17 cellular contexts compared by ENCODE assay signal in genomic region chr16:29310852-29311314, GRCh38.
A peak's percentile ranks its signal among the peaks of the same experiment; 100 is the strongest.
DNase-seq lines count a peak whose midpoint lies in the region; ATAC-seq and TF ChIP-seq lines count a peak whose summit lies in the region.
"Had no signal": no experiment of that assay in that cellular context is flagged by ENCODE, and none has a peak within 500 bp of the region (broad histone marks: within the 10 kb centered on the region; RNA-seq: fewer than 3 reads in every experiment).

No MANE protein-coding gene starts in this region.

- H3K9me3 ChIP-seq in gastrocnemius medialis, result no peaks in the 10 kb centered on the region
- H3K9me3 ChIP-seq: adrenal gland had no signal

- H3K27me3 ChIP-seq in gastrocnemius medialis, result no peaks in the 10 kb centered on the region
- H3K27me3 ChIP-seq: adrenal gland had no signal

- H3K4me1 ChIP-seq in gastrocnemius medialis, result peaks cover 0 to 7% of the 10 kb centered on the region in 2 donors

- in situ Hi-C loops in astrocyte of the cerebellum (cut with HindIII; ENCODE audit: low sequenced_read_pairs), result no loop called here
- in situ Hi-C loops in gastrocnemius medialis (cut with MboI; ENCODE audit: low sequenced_read_pairs in 4 of 4), result no loop called here

- no peak overlapping the region for H3K27ac ChIP-seq in gastrocnemius medialis
- H3K27ac ChIP-seq: adrenal gland had no signal

- ATAC-seq in gastrocnemius medialis (peak; percentile 47 to 53), GM21381 (IDR thresholded peaks at IDR 0.05; ENCODE audit: unreplicated experiment) (no peak), HG03521 (IDR thresholded peaks at IDR 0.05; ENCODE audit: unreplicated experiment) (no peak), HG03457 (IDR thresholded peaks at IDR 0.05; ENCODE audit: unreplicated experiment) (no peak)
- ATAC-seq: activated CD4-positive, alpha-beta T cell treated with anti-CD3 and anti-CD28 coated beads for 36 hours had no signal

- H3K4me3 ChIP-seq in astrocyte of the cerebellum (ENCODE audit: low read depth, low read length) (no peak overlapping the region), gastrocnemius medialis (no peak overlapping the region)
- H3K4me3 ChIP-seq: adrenal gland had no signal

- DNase-seq in GM03348 (ENCODE audit: low spot score), result peak; percentile 73
- DNase-seq in astrocyte of the cerebellum (ENCODE audit: low read depth), result no peak
- DNase-seq in left kidney (ENCODE audit: low read depth, low spot score), result peak; percentile 43
- DNase-seq in gastrocnemius medialis, result no peak
- DNase-seq in HuH-7 (ENCODE audit: low spot score), result no peak
- DNase-seq: activated CD4-positive, alpha-beta T cell treated with anti-CD3 and anti-CD28 coated beads for 36 hours; adrenal gland; CD4-positive, CD25-positive, alpha-beta regulatory T cell; dermis blood vessel endothelial cell; GF-D8; NCI-H1092; NCI-H226; stimulated activated CD4-positive, alpha-beta T cell treated with anti-CD3 and anti-CD28 coated beads, Interleukin-2, amount 100 ng/mL, for 48 hours; T-helper 1 cell had no signal

- intact Hi-C loops in gastrocnemius medialis (cut with DNase I; ENCODE audit: low total_unique reads), result no loop called here

- no peaks in the 10 kb centered on the region for H3K36me3 ChIP-seq in gastrocnemius medialis
- H3K36me3 ChIP-seq: adrenal gland had no signal

- TF ChIP-seq CTCF in astrocyte of the cerebellum (IDR thresholded peaks at IDR 0.05; ENCODE audit: low read depth, low read length, missing control alignments) (peak; percentile 28), gastrocnemius medialis (IDR thresholded peaks at IDR 0.05 in 4 of 5, conservative IDR thresholded peaks at IDR 0.05 in 1 of 5) (no peak)

- TF ChIP-seq POLR2A in gastrocnemius medialis (IDR thresholded peaks at IDR 0.05), result no peak

Comparison
In these comparisons a context has a peak if more than half of its experiments do, and no peak if none do; other contexts are left out.
1. DNase-seq: peak in GM03348 (single experiment) and left kidney (single experiment); none in astrocyte of the cerebellum (single experiment), gastrocnemius medialis (0 of 2) and HuH-7 (single experiment).
2. ATAC-seq: peak in gastrocnemius medialis (2 of 2); none in GM21381 (single experiment), HG03521 (single experiment) and HG03457 (single experiment).